In genomic region chr3:149280950-149281349, GRCh38 we compare ENCODE assay signal across 1 cellular context.
TF ChIP-seq lines count a peak whose summit lies in the region.

No MANE protein-coding gene starts in this region.

TF ChIP-seq in WTC11, 78 proteins besides CTCF, POLR2A, EP300 and RAD21 (continued from another document):
- no peak for TF ChIP-seq ZNF281 (CRISPR knock-in tag; IDR thresholded peaks at IDR 0.05)
- no peak for TF ChIP-seq MYBL2 (CRISPR knock-in tag; IDR thresholded peaks at IDR 0.05)
- no peak for TF ChIP-seq NFYB (CRISPR knock-in tag; conservative IDR thresholded peaks at IDR 0.05; ENCODE audit: low read depth)
- no peak for TF ChIP-seq ELF4 (CRISPR knock-in tag; IDR thresholded peaks at IDR 0.05; ENCODE audit: low read depth)
- no peak for TF ChIP-seq ZNF396 (CRISPR knock-in tag; IDR thresholded peaks at IDR 0.05; ENCODE audit: borderline replicate concordance)
- TF ChIP-seq ZNF423 (CRISPR knock-in tag; IDR thresholded peaks at IDR 0.05) = no peak
- TF ChIP-seq SOX15 (CRISPR knock-in tag; IDR thresholded peaks at IDR 0.05) = no peak
- no peak for TF ChIP-seq EMX1 (CRISPR knock-in tag; IDR thresholded peaks at IDR 0.05)
TF ChIP-seq in WTC11: peak in this region for 0.
